ENCODE assay signal across 1 cellular context in the genomic region with DNA sequence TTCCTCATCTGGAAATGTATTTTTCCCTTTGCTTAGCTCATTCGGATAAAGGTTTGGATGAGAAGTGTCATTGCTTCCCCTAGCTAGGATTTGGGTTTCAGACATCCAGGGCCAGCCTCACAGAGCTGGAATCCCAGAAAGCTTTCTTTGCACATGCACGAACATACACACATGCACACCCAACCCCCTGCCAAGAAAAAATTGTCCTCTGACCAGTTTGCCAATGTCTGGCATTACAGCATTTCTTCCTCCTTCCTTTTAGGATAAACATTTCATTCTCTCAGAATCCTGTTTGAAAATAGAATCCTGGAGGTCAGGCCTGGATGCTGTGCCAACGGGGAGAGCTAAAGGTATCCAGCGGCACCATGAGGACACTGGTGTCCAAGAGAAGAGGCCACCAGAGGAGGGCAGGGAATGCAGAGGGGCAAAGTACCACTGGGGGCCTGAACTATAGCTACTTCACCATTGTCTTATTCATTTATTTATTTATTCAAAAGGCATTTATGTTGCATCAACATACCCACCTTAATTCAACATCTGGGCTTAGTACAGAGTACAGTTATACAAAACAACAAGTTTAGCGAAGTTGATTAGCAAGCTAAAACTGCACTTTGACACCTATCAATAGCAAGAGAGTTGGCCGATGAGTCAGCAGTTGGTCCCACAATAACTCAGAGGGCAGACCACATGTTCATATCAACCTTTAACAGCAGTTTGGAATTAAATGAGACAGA.
TF ChIP-seq lines count a peak whose summit lies in the region.

No MANE protein-coding gene starts in this region.

TF ChIP-seq in HepG2, 621 proteins besides CTCF, POLR2A, EP300 and RAD21 (continued from another document and continues in another):
- TF ChIP-seq ZNF878 (CRISPR knock-in tag; IDR thresholded peaks at IDR 0.05) (0 out of 2 replicates have a peak, but pooled peaks have one; percentile 36), MAFK (conservative IDR thresholded peaks at IDR 0.05 in 1 of 2, IDR thresholded peaks at IDR 0.05 in 1 of 2; ENCODE audit: low read length in 2 of 2) (peak; percentile 86 to 91), MAZ (IDR thresholded peaks at IDR 0.05; ENCODE audit: borderline replicate concordance, low read depth, low read length) (no peak), MAZ (CRISPR knock-in tag; IDR thresholded peaks at IDR 0.05; ENCODE audit: low read depth) (no peak), HNF4A (CRISPR knock-in tag; IDR thresholded peaks at IDR 0.05) (peak; percentile 66), SALL1 (CRISPR knock-in tag; IDR thresholded peaks at IDR 0.05) (peak; percentile 55), EZH2 (conservative IDR thresholded peaks at IDR 0.05; ENCODE audit: low read depth, low read length) (no peak), MED1 (CRISPR knock-in tag; IDR thresholded peaks at IDR 0.05) (no peak), KMT2A (CRISPR knock-in tag; IDR thresholded peaks at IDR 0.05) (no peak), EHMT2 (IDR thresholded peaks at IDR 0.05; ENCODE audit: borderline replicate concordance, low read depth, low read length) (peak; percentile 82; the same call in 1 of the 2 replicates), ZNF670 (CRISPR knock-in tag; IDR thresholded peaks at IDR 0.05; ENCODE audit: borderline replicate concordance) (peak; percentile 25; the same call in 1 of the 2 replicates), ZNF124 (CRISPR knock-in tag; IDR thresholded peaks at IDR 0.05) (no peak), MIER3 (CRISPR knock-in tag; IDR thresholded peaks at IDR 0.05; ENCODE audit: borderline replicate concordance) (no peak), ZNF644 (CRISPR knock-in tag; IDR thresholded peaks at IDR 0.05; ENCODE audit: low read depth) (peak; percentile 57), DPF2 (CRISPR knock-in tag; IDR thresholded peaks at IDR 0.05; ENCODE audit: borderline replicate concordance, low read depth) (0 out of 2 replicates have a peak, but pooled peaks have one; percentile 52), ZNF264 (CRISPR knock-in tag; IDR thresholded peaks at IDR 0.05) (0 out of 2 replicates have a peak, but pooled peaks have one; percentile 12), PHF8 (CRISPR knock-in tag; IDR thresholded peaks at IDR 0.05) (no peak), MXI1 (IDR thresholded peaks at IDR 0.05; ENCODE audit: borderline replicate concordance, low read depth, low read length) (no peak), CHD2 (IDR thresholded peaks at IDR 0.05; ENCODE audit: low read depth, low read length) (no peak), HNF4G (IDR thresholded peaks at IDR 0.05; ENCODE audit: borderline replicate concordance, low read depth, low read length) (peak; percentile 62; the same call in 1 of the 2 replicates), HNF4G (CRISPR knock-in tag; IDR thresholded peaks at IDR 0.05; ENCODE audit: borderline replicate concordance, low read depth) (no peak), MAFF (IDR thresholded peaks at IDR 0.05; ENCODE audit: low read depth, low read length) (peak; percentile 87), MED13 (CRISPR knock-in tag; IDR thresholded peaks at IDR 0.05) (no peak), ZNF501 (CRISPR knock-in tag; IDR thresholded peaks at IDR 0.05) (peak; percentile 24; the same call in 1 of the 2 replicates), FOXP1 (IDR thresholded peaks at IDR 0.05) (no peak), FOXP1 (CRISPR knock-in tag; IDR thresholded peaks at IDR 0.05) (peak; percentile 61; the same call in 1 of the 2 replicates), ZNF253 (CRISPR knock-in tag; IDR thresholded peaks at IDR 0.05; ENCODE audit: borderline replicate concordance) (no peak), BORCS8-MEF2B (CRISPR knock-in tag; IDR thresholded peaks at IDR 0.05) (no peak), ZNF484 (CRISPR knock-in tag; IDR thresholded peaks at IDR 0.05; ENCODE audit: borderline replicate concordance, low read depth) (no peak), NFE2L2 (IDR thresholded peaks at IDR 0.05; ENCODE audit: low read length) (peak; percentile 83), ZIK1 (CRISPR knock-in tag; IDR thresholded peaks at IDR 0.05; ENCODE audit: borderline replicate concordance, low read depth) (no peak), GATAD2A (CRISPR knock-in tag; IDR thresholded peaks at IDR 0.05) (peak; percentile 60), TBX2 (CRISPR knock-in tag; IDR thresholded peaks at IDR 0.05; ENCODE audit: borderline replicate concordance) (peak; percentile 34; the same call in 1 of the 2 replicates), CHD4 (IDR thresholded peaks at IDR 0.05; ENCODE audit: borderline replicate concordance, low read length) (peak; percentile 30; the same call in 1 of the 2 replicates)
- TF ChIP-seq, protein P1, sequence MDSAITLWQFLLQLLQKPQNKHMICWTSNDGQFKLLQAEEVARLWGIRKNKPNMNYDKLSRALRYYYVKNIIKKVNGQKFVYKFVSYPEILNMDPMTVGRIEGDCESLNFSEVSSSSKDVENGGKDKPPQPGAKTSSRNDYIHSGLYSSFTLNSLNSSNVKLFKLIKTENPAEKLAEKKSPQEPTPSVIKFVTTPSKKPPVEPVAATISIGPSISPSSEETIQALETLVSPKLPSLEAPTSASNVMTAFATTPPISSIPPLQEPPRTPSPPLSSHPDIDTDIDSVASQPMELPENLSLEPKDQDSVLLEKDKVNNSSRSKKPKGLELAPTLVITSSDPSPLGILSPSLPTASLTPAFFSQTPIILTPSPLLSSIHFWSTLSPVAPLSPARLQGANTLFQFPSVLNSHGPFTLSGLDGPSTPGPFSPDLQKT (CRISPR knock-in tag; IDR thresholded peaks at IDR 0.05; ENCODE audit: borderline replicate concordance): no peak
- TF ChIP-seq, protein P2, sequence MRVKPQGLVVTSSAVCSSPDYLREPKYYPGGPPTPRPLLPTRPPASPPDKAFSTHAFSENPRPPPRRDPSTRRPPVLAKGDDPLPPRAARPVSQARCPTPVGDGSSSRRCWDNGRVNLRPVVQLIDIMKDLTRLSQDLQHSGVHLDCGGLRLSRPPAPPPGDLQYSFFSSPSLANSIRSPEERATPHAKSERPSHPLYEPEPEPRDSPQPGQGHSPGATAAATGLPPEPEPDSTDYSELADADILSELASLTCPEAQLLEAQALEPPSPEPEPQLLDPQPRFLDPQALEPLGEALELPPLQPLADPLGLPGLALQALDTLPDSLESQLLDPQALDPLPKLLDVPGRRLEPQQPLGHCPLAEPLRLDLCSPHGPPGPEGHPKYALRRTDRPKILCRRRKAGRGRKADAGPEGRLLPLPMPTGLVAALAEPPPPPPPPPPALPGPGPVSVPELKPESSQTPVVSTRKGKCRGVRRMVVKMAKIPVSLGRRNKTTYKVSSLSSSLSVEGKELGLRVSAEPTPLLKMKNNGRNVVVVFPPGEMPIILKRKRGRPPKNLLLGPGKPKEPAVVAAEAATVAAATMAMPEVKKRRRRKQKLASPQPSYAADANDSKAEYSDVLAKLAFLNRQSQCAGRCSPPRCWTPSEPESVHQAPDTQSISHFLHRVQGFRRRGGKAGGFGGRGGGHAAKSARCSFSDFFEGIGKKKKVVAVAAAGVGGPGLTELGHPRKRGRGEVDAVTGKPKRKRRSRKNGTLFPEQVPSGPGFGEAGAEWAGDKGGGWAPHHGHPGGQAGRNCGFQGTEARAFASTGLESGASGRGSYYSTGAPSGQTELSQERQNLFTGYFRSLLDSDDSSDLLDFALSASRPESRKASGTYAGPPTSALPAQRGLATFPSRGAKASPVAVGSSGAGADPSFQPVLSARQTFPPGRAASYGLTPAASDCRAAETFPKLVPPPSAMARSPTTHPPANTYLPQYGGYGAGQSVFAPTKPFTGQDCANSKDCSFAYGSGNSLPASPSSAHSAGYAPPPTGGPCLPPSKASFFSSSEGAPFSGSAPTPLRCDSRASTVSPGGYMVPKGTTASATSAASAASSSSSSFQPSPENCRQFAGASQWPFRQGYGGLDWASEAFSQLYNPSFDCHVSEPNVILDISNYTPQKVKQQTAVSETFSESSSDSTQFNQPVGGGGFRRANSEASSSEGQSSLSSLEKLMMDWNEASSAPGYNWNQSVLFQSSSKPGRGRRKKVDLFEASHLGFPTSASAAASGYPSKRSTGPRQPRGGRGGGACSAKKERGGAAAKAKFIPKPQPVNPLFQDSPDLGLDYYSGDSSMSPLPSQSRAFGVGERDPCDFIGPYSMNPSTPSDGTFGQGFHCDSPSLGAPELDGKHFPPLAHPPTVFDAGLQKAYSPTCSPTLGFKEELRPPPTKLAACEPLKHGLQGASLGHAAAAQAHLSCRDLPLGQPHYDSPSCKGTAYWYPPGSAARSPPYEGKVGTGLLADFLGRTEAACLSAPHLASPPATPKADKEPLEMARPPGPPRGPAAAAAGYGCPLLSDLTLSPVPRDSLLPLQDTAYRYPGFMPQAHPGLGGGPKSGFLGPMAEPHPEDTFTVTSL (CRISPR knock-in tag; IDR thresholded peaks at IDR 0.05; ENCODE audit: borderline replicate concordance): peak; percentile 54; the same call in 1 of the 2 replicates
- TF ChIP-seq, protein P3, sequence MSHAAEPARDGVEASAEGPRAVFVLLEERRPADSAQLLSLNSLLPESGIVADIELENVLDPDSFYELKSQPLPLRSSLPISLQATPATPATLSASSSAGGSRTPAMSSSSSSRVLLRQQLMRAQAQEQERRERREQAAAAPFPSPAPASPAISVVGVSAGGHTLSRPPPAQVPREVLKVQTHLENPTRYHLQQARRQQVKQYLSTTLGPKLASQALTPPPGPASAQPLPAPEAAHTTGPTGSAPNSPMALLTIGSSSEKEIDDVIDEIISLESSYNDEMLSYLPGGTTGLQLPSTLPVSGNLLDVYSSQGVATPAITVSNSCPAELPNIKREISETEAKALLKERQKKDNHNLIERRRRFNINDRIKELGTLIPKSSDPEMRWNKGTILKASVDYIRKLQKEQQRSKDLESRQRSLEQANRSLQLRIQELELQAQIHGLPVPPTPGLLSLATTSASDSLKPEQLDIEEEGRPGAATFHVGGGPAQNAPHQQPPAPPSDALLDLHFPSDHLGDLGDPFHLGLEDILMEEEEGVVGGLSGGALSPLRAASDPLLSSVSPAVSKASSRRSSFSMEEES (CRISPR knock-in tag; IDR thresholded peaks at IDR 0.05): 0 out of 2 replicates have a peak, but pooled peaks have one; percentile 33
- TF ChIP-seq, protein P4, sequence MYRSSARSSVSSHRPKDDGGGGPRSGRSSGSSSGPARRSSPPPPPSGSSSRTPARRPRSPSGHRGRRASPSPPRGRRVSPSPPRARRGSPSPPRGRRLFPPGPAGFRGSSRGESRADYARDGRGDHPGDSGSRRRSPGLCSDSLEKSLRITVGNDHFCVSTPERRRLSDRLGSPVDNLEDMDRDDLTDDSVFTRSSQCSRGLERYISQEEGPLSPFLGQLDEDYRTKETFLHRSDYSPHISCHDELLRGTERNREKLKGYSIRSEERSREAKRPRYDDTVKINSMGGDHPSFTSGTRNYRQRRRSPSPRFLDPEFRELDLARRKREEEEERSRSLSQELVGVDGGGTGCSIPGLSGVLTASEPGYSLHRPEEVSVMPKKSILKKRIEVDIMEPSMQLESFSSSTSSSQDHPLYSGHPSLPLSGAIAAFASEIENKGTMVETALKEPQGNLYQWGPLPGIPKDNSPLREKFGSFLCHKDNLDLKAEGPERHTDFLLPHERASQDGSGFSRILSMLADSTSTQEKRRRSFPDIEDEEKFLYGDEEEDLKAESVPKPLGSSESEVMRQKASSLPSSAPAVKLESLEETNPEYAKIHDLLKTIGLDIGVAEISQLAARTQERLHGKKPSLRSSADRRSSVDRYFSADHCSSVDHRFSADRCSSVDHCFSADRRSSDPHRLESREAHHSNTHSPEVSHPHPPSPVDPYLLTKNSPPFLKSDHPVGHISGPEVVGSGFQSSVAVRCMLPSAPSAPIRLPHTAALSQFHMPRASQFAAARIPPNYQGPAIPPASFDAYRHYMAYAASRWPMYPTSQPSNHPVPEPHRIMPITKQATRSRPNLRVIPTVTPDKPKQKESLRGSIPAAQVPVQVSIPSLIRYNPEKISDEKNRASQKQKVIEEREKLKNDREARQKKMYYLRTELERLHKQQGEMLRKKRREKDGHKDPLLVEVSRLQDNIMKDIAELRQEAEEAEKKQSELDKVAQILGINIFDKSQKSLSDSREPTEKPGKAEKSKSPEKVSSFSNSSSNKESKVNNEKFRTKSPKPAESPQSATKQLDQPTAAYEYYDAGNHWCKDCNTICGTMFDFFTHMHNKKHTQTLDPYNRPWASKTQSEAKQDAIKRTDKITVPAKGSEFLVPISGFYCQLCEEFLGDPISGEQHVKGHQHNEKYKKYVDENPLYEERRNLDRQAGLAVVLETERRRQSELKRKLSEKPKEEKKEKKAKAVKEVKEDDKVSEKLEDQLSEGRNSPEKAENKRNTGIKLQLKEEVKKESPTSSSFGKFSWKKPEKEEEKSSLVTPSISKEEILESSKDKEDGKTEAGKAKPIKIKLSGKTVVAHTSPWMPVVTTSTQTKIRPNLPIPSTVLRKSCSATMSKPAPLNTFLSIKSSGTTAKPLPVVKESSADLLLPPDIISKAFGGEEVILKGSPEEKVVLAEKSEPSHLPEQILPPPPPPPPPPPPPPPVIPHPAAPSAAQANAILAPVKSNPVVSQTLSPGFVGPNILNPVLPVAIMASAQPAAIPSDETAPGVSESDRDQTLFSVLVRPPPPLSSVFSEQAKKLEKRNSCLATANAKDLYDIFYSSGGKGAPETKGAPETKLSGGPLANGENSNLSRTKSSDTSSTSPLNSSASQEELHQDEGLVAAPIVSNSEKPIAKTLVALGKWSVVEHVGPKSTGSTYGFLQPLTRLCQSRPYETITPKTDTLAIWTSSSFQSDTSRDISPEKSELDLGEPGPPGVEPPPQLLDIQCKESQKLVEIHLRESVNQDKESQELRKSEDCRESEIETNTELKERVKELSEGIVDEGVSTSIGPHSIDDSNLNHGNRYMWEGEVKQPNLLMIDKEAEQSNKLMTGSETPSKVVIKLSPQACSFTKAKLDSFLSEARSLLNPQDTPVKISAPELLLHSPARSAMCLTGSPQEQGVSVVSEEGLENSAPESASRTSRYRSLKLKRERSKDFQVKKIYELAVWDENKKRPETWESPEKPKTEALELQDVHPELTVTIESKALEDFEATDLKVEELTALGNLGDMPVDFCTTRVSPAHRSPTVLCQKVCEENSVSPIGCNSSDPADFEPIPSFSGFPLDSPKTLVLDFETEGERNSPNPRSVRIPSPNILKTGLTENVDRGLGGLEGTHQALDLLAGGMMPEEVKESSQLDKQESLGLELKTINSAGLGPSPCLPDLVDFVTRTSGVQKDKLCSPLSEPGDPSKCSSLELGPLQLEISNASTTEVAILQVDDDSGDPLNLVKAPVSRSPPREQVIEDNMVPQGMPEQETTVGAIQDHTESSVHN (CRISPR knock-in tag; IDR thresholded peaks at IDR 0.05): no peak
- TF ChIP-seq, protein P5, sequence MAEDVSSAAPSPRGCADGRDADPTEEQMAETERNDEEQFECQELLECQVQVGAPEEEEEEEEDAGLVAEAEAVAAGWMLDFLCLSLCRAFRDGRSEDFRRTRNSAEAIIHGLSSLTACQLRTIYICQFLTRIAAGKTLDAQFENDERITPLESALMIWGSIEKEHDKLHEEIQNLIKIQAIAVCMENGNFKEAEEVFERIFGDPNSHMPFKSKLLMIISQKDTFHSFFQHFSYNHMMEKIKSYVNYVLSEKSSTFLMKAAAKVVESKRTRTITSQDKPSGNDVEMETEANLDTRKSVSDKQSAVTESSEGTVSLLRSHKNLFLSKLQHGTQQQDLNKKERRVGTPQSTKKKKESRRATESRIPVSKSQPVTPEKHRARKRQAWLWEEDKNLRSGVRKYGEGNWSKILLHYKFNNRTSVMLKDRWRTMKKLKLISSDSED (CRISPR knock-in tag; IDR thresholded peaks at IDR 0.05): no peak
- TF ChIP-seq, protein P6, sequence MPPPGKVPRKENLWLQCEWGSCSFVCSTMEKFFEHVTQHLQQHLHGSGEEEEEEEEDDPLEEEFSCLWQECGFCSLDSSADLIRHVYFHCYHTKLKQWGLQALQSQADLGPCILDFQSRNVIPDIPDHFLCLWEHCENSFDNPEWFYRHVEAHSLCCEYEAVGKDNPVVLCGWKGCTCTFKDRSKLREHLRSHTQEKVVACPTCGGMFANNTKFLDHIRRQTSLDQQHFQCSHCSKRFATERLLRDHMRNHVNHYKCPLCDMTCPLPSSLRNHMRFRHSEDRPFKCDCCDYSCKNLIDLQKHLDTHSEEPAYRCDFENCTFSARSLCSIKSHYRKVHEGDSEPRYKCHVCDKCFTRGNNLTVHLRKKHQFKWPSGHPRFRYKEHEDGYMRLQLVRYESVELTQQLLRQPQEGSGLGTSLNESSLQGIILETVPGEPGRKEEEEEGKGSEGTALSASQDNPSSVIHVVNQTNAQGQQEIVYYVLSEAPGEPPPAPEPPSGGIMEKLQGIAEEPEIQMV (CRISPR knock-in tag; IDR thresholded peaks at IDR 0.05; ENCODE audit: low read depth): no peak
